In the genomic region with DNA sequence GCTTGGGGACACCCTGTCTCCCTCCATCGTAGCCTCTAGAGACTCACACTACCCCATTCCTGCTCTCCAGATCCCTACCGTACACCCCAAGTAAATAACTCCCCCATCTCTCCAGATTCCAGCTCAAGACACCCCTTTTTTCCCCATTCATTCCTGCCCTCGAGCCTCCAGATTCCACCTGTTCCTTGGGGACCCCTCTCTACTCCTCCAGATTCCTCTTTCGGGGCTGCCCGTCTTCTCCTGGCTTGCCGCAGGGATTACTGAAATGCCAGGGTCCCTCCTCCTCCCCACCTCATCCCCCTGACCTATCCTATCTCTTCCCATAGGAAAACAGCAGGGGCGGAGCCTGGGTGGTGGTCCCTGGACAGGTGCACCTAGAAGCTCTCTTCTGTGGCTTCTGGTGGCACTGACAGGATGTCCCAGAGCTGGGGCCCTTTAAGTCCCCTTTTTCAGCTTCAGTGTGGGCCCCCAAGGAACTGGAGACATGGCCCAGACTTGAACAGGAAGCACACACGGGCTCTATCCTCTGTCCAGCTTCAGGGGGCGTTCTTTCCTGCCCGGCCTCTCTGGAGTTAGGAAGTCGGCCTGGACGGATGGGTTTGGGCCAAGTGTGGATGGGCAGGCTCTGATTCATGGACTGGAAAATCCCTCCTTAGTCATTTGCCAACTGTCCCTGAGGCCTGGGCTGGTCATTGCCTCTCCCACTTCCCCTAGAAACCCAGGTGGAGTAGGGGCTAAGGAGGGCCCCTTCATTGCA, we compare ENCODE assay signal across 8 cellular contexts. TPM values are rescaled to one million over a fixed set of nuclear protein-coding genes. Genes with fewer than 3 reads are reported as not detected.
DNase-seq lines count a peak whose midpoint lies in the region; ATAC-seq and TF ChIP-seq lines count a peak whose summit lies in the region.

No MANE protein-coding gene starts in this region.

- H3K4me3 ChIP-seq in LNCaP clone FGC (ENCODE audit: low read depth, low read length), result peak overlapping the region; percentile 88
- H3K4me3 ChIP-seq in body of pancreas, result peak overlapping the region; percentile 13 to 43
- peak overlapping the region in 7 of 8 donors; percentile 56 to 90 (median 76) for H3K4me3 ChIP-seq in spleen

- H3K36me3 ChIP-seq in body of pancreas (replicated peaks in 1 of 2; ENCODE audit: insufficient read depth in 1 of 2, low read depth in 2 of 2), result no peaks in the 10 kb centered on the region
- peaks cover 0 to 15% (median 0%) of the 10 kb centered on the region in 6 donors for H3K36me3 ChIP-seq in spleen

- H3K27me3 ChIP-seq in body of pancreas (no peaks in the 10 kb centered on the region), spleen (replicated peaks in 1 of 7) (no peaks in the 10 kb centered on the region)

- peak in 2 of 3 donors; percentile 64 to 68 for TF ChIP-seq POLR2A in body of pancreas (IDR thresholded peaks at IDR 0.05)
- no peak for TF ChIP-seq POLR2A in spleen (IDR thresholded peaks at IDR 0.05)

- ATAC-seq in body of pancreas, result peak; percentile 5
- ATAC-seq in HG03565 (IDR thresholded peaks at IDR 0.05; ENCODE audit: unreplicated experiment), result no peak
- ATAC-seq in left lobe of liver, result no peak

- H3K4me1 ChIP-seq in body of pancreas (peaks cover 33% of the 10 kb centered on the region), spleen (peaks cover 11 to 48% (median 35%) of the 10 kb centered on the region in 6 donors)

- 15 to 16% methylated on average over 10 to 12 of the region's 12 CpGs for WGBS in body of pancreas, 2 donors
- 9 to 16% (median 13%) methylated on average over 12 of the region's 12 CpGs for WGBS in spleen, 5 donors

- H3K9me3 ChIP-seq in body of pancreas (no peaks in the 10 kb centered on the region), spleen (no peaks in the 10 kb centered on the region)

- intact Hi-C loops in body of pancreas (cut with DNase I), result no loop called here
- intact Hi-C loops in spleen (cut with DNase I; ENCODE audit: low total_unique reads), result no loop called here

- no peak for TF ChIP-seq CTCF in LNCaP clone FGC (IDR thresholded peaks at IDR 0.05; ENCODE audit: control insufficient read depth, extremely low read depth, insufficient read depth)
- no peak for TF ChIP-seq CTCF in body of pancreas (IDR thresholded peaks at IDR 0.05)
- TF ChIP-seq CTCF in spleen (IDR thresholded peaks at IDR 0.05 in 8 of 11, conservative IDR thresholded peaks at IDR 0.05 in 3 of 11), result peak in 3 of 11 experiments; percentile 16 to 34 (median 26)

- H3K27ac ChIP-seq in body of pancreas, result peak overlapping the region; percentile 66 to 95 (median 88)
- H3K27ac ChIP-seq in spleen, result peak overlapping the region; percentile 32 to 96 (median 90)

- DNase-seq in Daoy (ENCODE audit: low read depth) (peak; percentile 98), LNCaP clone FGC (ENCODE audit: low read depth) (no peak), body of pancreas (peak; percentile 55 to 78 (median 70)), iPS-NIHi7 (ENCODE audit: extremely low spot score) (peak; percentile 57), spleen (peak; percentile 79), left lobe of liver (ENCODE audit: low spot score) (no peak)
- DNase-seq in activated CD4-positive, alpha-beta T cell treated with anti-CD3 and anti-CD28 coated beads for 4 hours, result no peak

RNA-seq across cellular contexts. Expression of a gene that starts 1.2 kb away (rescaled TPM):
- 4.6 and 5.4 TPM in 2 replicates for total RNA-seq in Daoy (2014; rRNA removed; shearing (Covaris generic))
- total RNA-seq in body of pancreas (10 to 100 TPM in 1 of 2 donors, 1 to 10 TPM in 1; 3.4 to 12.5 TPM), spleen (10 to 100 TPM in 3 of 7 donors, 1 to 10 TPM in 4; 6.2 to 14.8 (median 9.4) TPM), left lobe of liver (1.5 TPM)
- polyA plus RNA-seq in spleen, result 1 to 10 TPM; 1.5 to 4.7 (median 1.7) TPM

RNA-seq across cellular contexts. Expression of a gene that starts 22.2 kb away (rescaled TPM):
- total RNA-seq in Daoy (2014; rRNA removed; shearing (Covaris generic)), result 214 and 231 TPM in 2 replicates
- total RNA-seq in body of pancreas (100 to 1,000 TPM in 1 of 2 donors, 10 to 100 TPM in 1; 47.7 to 103 TPM), spleen (100 to 1,000 TPM in 2 of 7 donors, 10 to 100 TPM in 5; 39.6 to 190 (median 55.5) TPM), left lobe of liver (35.6 TPM)
- 100 to 1,000 TPM; 137 to 183 (median 164) TPM for polyA plus RNA-seq in spleen

RNA-seq across cellular contexts. Expression of a gene that starts 32.2 kb away (rescaled TPM):
- total RNA-seq in Daoy (2014; rRNA removed; shearing (Covaris generic)), result 58.6 and 65.2 TPM in 2 replicates
- 10 to 100 TPM; 69.0 to 82.7 TPM for total RNA-seq in body of pancreas
- total RNA-seq in spleen, result 10 to 100 TPM; 31.2 to 64.6 (median 36.6) TPM
- 10 to 100 TPM; 21.2 to 25.1 (median 21.7) TPM for polyA plus RNA-seq in spleen
- total RNA-seq in left lobe of liver, result 32.2 TPM

Comparison
In these comparisons a context has a peak if more than half of its experiments do, and no peak if none do; other contexts are left out.
1. DNase-seq: peak in Daoy (single experiment), body of pancreas (4 of 4), iPS-NIHi7 (single experiment) and spleen (single experiment); none in LNCaP clone FGC (single experiment), activated CD4-positive, alpha-beta T cell treated with anti-CD3 and anti-CD28 coated beads for 4 hours (0 of 2) and left lobe of liver (single experiment).
2. H3K4me3 ChIP-seq: peak in every context shown above with its lines; median percentile 88 in LNCaP clone FGC; 76 in spleen; 28 in body of pancreas.
3. POLR2A ChIP-seq: peak in body of pancreas (2 of 3); none in spleen (0 of 3).